Comparison of ENCODE assay signal across 13 cellular contexts in genomic region chr9:33807156-33807555, GRCh38. TPM values are rescaled to one million over a fixed set of nuclear protein-coding genes. Genes with fewer than 3 reads are reported as not detected.
DNase-seq lines count a peak whose midpoint lies in the region; ATAC-seq, FAIRE-seq and TF ChIP-seq lines count a peak whose summit lies in the region.
"Not testable (repeated sequence)": the region's sequence is repeated elsewhere in the genome, so short reads cannot be mapped to it uniquely, and the experiment has no call there.
"Had no signal": no experiment of that assay in that cellular context is flagged by ENCODE, and none has a peak within 500 bp of the region (broad histone marks: within the 10 kb centered on the region; RNA-seq: fewer than 3 reads in every experiment).

No MANE protein-coding gene starts in this region.

- not testable (repeated sequence) for H3K4me2 ChIP-seq in endothelial cell of umbilical vein (ENCODE audit: insufficient read depth, low read length)

- TF ChIP-seq CTCF in endothelial cell of umbilical vein (IDR thresholded peaks at IDR 0.05; ENCODE audit: extremely low read depth in 1 of 2, insufficient read depth in 1 of 2, low read depth in 1 of 2, low read length in 2 of 2); liver (IDR thresholded peaks at IDR 0.05; ENCODE audit: low read depth, low read length, missing input control); psoas muscle (IDR thresholded peaks at IDR 0.05): not testable (repeated sequence)

- H3K9ac ChIP-seq in endothelial cell of umbilical vein (replicated peaks; ENCODE audit: extremely low read depth, insufficient read depth, low read length); liver (ENCODE audit: low read depth in 1 of 2, low read length in 2 of 2): not testable (repeated sequence)

- not testable (repeated sequence) for H3K4me1 ChIP-seq in ACC112 (ENCODE audit: control insufficient read depth, insufficient read depth, low read length, unreplicated experiment); endothelial cell of umbilical vein (ENCODE audit: control insufficient read depth, extremely low read depth, insufficient read depth, low read length); liver (ENCODE audit: control insufficient read depth in 4 of 4, insufficient read depth in 4 of 4, low read length in 3 of 4); psoas muscle

- H2AFZ ChIP-seq in ACC112 (ENCODE audit: low read length, unreplicated experiment) (peak overlapping the region; percentile 22), endothelial cell of umbilical vein (ENCODE audit: low read depth, low read length) (peak overlapping the region; percentile 48)

- 49% methylated on average over 2 of the region's 2 CpGs for WGBS in liver
- 52 to 82% (median 55%) methylated on average over 2 of the region's 2 CpGs for WGBS in psoas muscle, 3 donors

- intact Hi-C loops in endothelial cell of umbilical vein (cut with micrococcal nuclease); psoas muscle (cut with DNase I): not testable (repeated sequence)

- DNase-seq in ELR (ENCODE audit: low read depth): peak; percentile 30
- peak; percentile 73 for DNase-seq in NCI-H1092 treated with DMSO at 0.1 percent for 48 hours (lab: John Stamatoyannopoulos, UW)
- DNase-seq in NCI-H345 (lab: John Stamatoyannopoulos, UW): peak; percentile 76
- peak; percentile 9 for DNase-seq in SHP77 treated with DMSO at 0.1 percent for 48 hours (lab: John Stamatoyannopoulos, UW)
- not testable (repeated sequence) for DNase-seq in endothelial cell of umbilical vein (ENCODE audit: low read depth, low spot score); psoas muscle

- H3K9me1 ChIP-seq in endothelial cell of umbilical vein (replicated peaks; ENCODE audit: control insufficient read depth, extremely low read depth, insufficient read depth, low read length): not testable (repeated sequence)

- TF ChIP-seq POLR2A in endothelial cell of umbilical vein (IDR thresholded peaks at IDR 0.05; ENCODE audit: low read depth, low read length): not testable (repeated sequence)

- dilution Hi-C loops in endothelial cell of umbilical vein (cut with MboI; ENCODE audit: extremely low pct_ligation_motif_present, low sequenced_read_pairs): not testable (repeated sequence)

- not testable (repeated sequence) for BruUV-seq in endothelial cell of umbilical vein (replicated peaks; lab: Mats Ljungman, UMichigan)

- not testable (repeated sequence) for H3K27me3 ChIP-seq in ACC112 (ENCODE audit: insufficient read depth, low read length); endothelial cell of umbilical vein (ENCODE audit: control insufficient read depth in 2 of 2, insufficient read depth in 2 of 2, low read length in 2 of 2); liver (ENCODE audit: control insufficient read depth in 4 of 4, insufficient read depth in 4 of 4, low read length in 3 of 4); psoas muscle (ENCODE audit: insufficient read depth in 3 of 3, low read length in 2 of 3)

- H3K4me3 ChIP-seq in ACC112 (ENCODE audit: low read depth, low read length); endothelial cell of umbilical vein (replicated peaks in 1 of 3; ENCODE audit: insufficient read depth in 1 of 3, low read depth in 1 of 3, low read length in 3 of 3); liver (ENCODE audit: low read depth in 1 of 3, low read length in 3 of 3); psoas muscle: not testable (repeated sequence)

- FAIRE-seq in endothelial cell of umbilical vein (lab: Jason Lieb, UNC): not testable (repeated sequence)

- H3K36me3 ChIP-seq in ACC112 (ENCODE audit: insufficient read depth, low read length); endothelial cell of umbilical vein (ENCODE audit: control insufficient read depth in 2 of 2, extremely low read depth in 1 of 2, insufficient read depth in 2 of 2, low read length in 2 of 2); liver (ENCODE audit: control insufficient read depth in 4 of 4, insufficient read depth in 3 of 4, low read depth in 1 of 4, low read length in 3 of 4); psoas muscle (ENCODE audit: insufficient read depth in 1 of 2, low read depth in 1 of 2): not testable (repeated sequence)

- H4K20me1 ChIP-seq in endothelial cell of umbilical vein (replicated peaks; ENCODE audit: control insufficient read depth, extremely low read depth, insufficient read depth, low read length): not testable (repeated sequence)

- CTCF ChIA-PET in endothelial cell of umbilical vein (lab: Charles Lee): interaction anchor here (1.1 to 2.5 kb wide), 4 partner anchors 10 to 183 kb away, joined by 3 to 14 read pairs (median 3); no protein-coding TSS in a partner anchor

- not testable (repeated sequence) for H3K27ac ChIP-seq in ACC112 (ENCODE audit: low read depth, low read length); endothelial cell of umbilical vein (ENCODE audit: insufficient read depth, low read depth, low read length); liver (ENCODE audit: low read depth in 1 of 2, low read length in 2 of 2); psoas muscle

- peak in 1 of 2 donors; percentile 30 for TF ChIP-seq RAD21 in liver (IDR thresholded peaks at IDR 0.05)

- not testable (repeated sequence) for H3K9me3 ChIP-seq in endothelial cell of umbilical vein (replicated peaks; ENCODE audit: control insufficient read depth, insufficient read depth, low read length); liver (ENCODE audit: control insufficient read depth in 4 of 4, low read length in 3 of 4); psoas muscle

- H3K79me2 ChIP-seq in ACC112 (ENCODE audit: control insufficient read depth, insufficient read depth, low read length, unreplicated experiment); endothelial cell of umbilical vein (ENCODE audit: control insufficient read depth, insufficient read depth, low read length): not testable (repeated sequence)

- POLR2A ChIA-PET in endothelial cell of umbilical vein (lab: Charles Lee): not testable (repeated sequence)

- peak in 3 of 4 donors; percentile 40 to 72 (median 72) for ATAC-seq in psoas muscle

TF ChIP-seq in liver, 16 proteins besides CTCF, POLR2A, EP300 and RAD21:
- TF ChIP-seq YY1 (IDR thresholded peaks at IDR 0.05) (peak; percentile 48), RXRA (IDR thresholded peaks at IDR 0.05) (peak in 1 of 2 donors; percentile 23), JUND (IDR thresholded peaks at IDR 0.05) (peak in 1 of 2 donors; percentile 44), FOXA2 (IDR thresholded peaks at IDR 0.05) (peak; percentile 82)

RNA-seq across cellular contexts. Expression of gene UBE2R2, which starts 9.8 kb away (rescaled TPM):
- total RNA-seq in endothelial cell of umbilical vein (51.5 and 54.3 TPM in 2 replicates), liver (10 to 100 TPM; 10.8 to 13.4 TPM), psoas muscle (10 to 100 TPM; 48.0 to 62.9 (median 52.2) TPM)
- polyA plus RNA-seq in endothelial cell of umbilical vein (18.8 and 23.9 TPM in 2 replicates), liver (10 to 100 TPM; 15.0 TPM), psoas muscle (10 to 100 TPM; 20.3 to 52.3 (median 37.5) TPM)
- 35.7 and 37.3 TPM in 2 replicates for polyA plus RNA-seq in endothelial cell of umbilical vein (2011; cell fraction: cytosol; rRNA removed)
- 23.5 and 27.5 TPM in 2 replicates for polyA plus RNA-seq in endothelial cell of umbilical vein (2011; cell fraction: nucleus; rRNA removed)
- polyA plus RNA-seq in endothelial cell of umbilical vein (2012): 62.1 and 66.1 TPM in 2 replicates
- polyA minus RNA-seq in endothelial cell of umbilical vein: 36.0 and 37.6 TPM in 2 replicates
- polyA minus RNA-seq in endothelial cell of umbilical vein (2011; cell fraction: cytosol; rRNA and poly(A)+ RNA removed): 15.0 TPM
- polyA minus RNA-seq in endothelial cell of umbilical vein (2011; cell fraction: nucleus; rRNA and poly(A)+ RNA removed): 25.0 and 30.4 TPM in 2 replicates

RNA-seq across cellular contexts. Expression of gene PRSS3, which starts 11.8 kb away (rescaled TPM):
- total RNA-seq in endothelial cell of umbilical vein: 4.4 and 10.7 TPM in 2 replicates
- polyA plus RNA-seq in endothelial cell of umbilical vein: 3.7 and 4.6 TPM in 2 replicates
- polyA plus RNA-seq in endothelial cell of umbilical vein (2011; cell fraction: cytosol; rRNA removed): 4.1 and 4.6 TPM in 2 replicates
- 2.1 and 3.0 TPM in 2 replicates for polyA plus RNA-seq in endothelial cell of umbilical vein (2011; cell fraction: nucleus; rRNA removed)
- 36.4 and 82.2 TPM in 2 replicates for polyA plus RNA-seq in endothelial cell of umbilical vein (2012)
- polyA minus RNA-seq in endothelial cell of umbilical vein: 1.4 and 2.4 TPM in 2 replicates
- not detected for polyA minus RNA-seq in endothelial cell of umbilical vein (2011; cell fraction: cytosol; rRNA and poly(A)+ RNA removed)
- polyA minus RNA-seq in endothelial cell of umbilical vein (2011; cell fraction: nucleus; rRNA and poly(A)+ RNA removed): 1.0 TPM in 1 of 2 replicates, not detected in the other
- total RNA-seq in liver: 1 to 10 TPM in 1 of 2 donors, under 1 TPM in 1; 0.25 to 1.9 TPM
- 1 to 10 TPM; 4.1 to 8.7 TPM for polyA plus RNA-seq in liver
- total RNA-seq in psoas muscle: under 1 TPM in 1 of 4 donors, not detected in 3; 0.30 TPM
- polyA plus RNA-seq in psoas muscle: under 1 TPM in 1 of 3 donors, not detected in 2; 0.05 TPM
- total RNA-seq: activated CD4-positive, alpha-beta T cell treated with anti-CD3 and anti-CD28 coated beads, Interleukin-2, amount 10 ng/mL, durations not matched to agents 7 days and 5 days; activated CD8-positive, alpha-beta memory T cell treated with anti-CD3 and anti-CD28 coated beads, Interleukin-2, amount 10 ng/mL, durations not matched to agents 7 days and 5 days; LHCN-M2; myocyte; occipital lobe had no signal
